In the genomic region with DNA sequence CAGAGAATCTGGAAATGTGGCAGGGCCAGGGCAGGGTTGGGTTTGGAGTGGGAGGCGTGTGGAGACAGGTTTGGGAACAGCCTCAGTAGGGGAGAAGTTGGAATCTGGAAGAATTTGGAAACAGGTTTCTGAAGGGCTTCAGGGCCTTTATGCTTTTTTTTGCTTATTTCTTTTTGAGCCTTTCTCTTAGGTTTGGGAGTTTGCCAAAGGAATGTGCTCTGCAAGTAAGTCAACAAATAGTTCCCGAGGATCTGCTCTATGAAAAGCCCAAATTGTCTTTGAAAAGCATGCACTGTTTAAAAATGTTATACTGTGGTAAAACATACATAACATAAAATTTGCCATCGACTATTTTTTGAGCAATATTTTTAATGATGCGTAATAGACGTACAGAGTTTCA, we compare ENCODE assay signal across 9 cellular contexts.
DNase-seq lines count a peak whose midpoint lies in the region; ATAC-seq, FAIRE-seq and TF ChIP-seq lines count a peak whose summit lies in the region.
"Had no signal": no experiment of that assay in that cellular context is flagged by ENCODE, and none has a peak within 500 bp of the region (broad histone marks: within the 10 kb centered on the region; RNA-seq: fewer than 3 reads in every experiment).

No MANE protein-coding gene starts in this region.

- in situ Hi-C loops in KBM-7 (cut with MboI; ENCODE audit: low pct_unique_long_range_greater_than_20kb, low sequenced_read_pairs), result no loop called here

- peak; percentile 36 for DNase-seq in HFF-Myc (ENCODE audit: extremely low read depth, low read depth)
- DNase-seq in brain pericyte (ENCODE audit: low read depth, low spot score), result peak; percentile 16
- peak; percentile 90 for DNase-seq in iris pigment epithelial cell (ENCODE audit: low read depth)
- DNase-seq in superior temporal gyrus (ENCODE audit: extremely low spot score), result peak; percentile 68
- no peak for DNase-seq in GM12892 (ENCODE audit: insufficient read length)
- DNase-seq in KBM-7, result no peak
- DNase-seq: left cardiac atrium, T-helper 17 cell had no signal

- FAIRE-seq in GM12892 (lab: Jason Lieb, UNC), result no peak

- no peak for ATAC-seq in HG02642 (IDR thresholded peaks at IDR 0.05; ENCODE audit: poor library complexity, unreplicated experiment)
- ATAC-seq: left cardiac atrium, T-helper 17 cell had no signal

- TF ChIP-seq CTCF in HFF-Myc (IDR thresholded peaks at IDR 0.05; ENCODE audit: low read depth, low read length, missing control alignments), result no peak

- TF ChIP-seq POLR2A in GM12892 (IDR thresholded peaks at IDR 0.05; ENCODE audit: low read depth, low read length), result no peak

- no peak overlapping the region for H3K4me3 ChIP-seq in HFF-Myc (replicated peaks; ENCODE audit: low read depth, low read length)

Comparison
In these comparisons a context has a peak if more than half of its experiments do, and no peak if none do; other contexts are left out.
1. DNase-seq: peak in HFF-Myc (single experiment), brain pericyte (single experiment), iris pigment epithelial cell (single experiment) and superior temporal gyrus (single experiment); none in GM12892 (single experiment) and KBM-7 (single experiment).